Comparison of ENCODE assay signal across 27 cellular contexts in genomic region chr11:21346361-21346760, GRCh38.
"Had no signal": no experiment of that assay in that cellular context is flagged by ENCODE, and none has a peak within 500 bp of the region (broad histone marks: within the 10 kb centered on the region; RNA-seq: fewer than 3 reads in every experiment).

No MANE protein-coding gene starts in this region.

- H3K36me3 Mint-ChIP-seq: immature natural killer cell, mesothelial cell of epicardium, naive B cell, natural killer cell had no signal

- H3K27ac ChIP-seq: left ventricle myocardium inferior, ovary, prostate gland, sigmoid colon, suprapubic skin, thoracic aorta, tibial artery, upper lobe of right lung had no signal

- H3K27ac Mint-ChIP-seq: immature natural killer cell; mesothelial cell of epicardium; naive B cell; natural killer cell; nephron progenitor cell; stimulated activated naive CD8-positive, alpha-beta T cell treated with anti-CD3 and anti-CD28 coated beads, Interleukin-15, Interleukin-2, amounts not matched to agents 100 ng/mL and 50 ng/mL, for 24 hours had no signal

- DNase-seq: hypothalamus; immature natural killer cell; left ventricle myocardium inferior; mesendoderm; naive B cell; natural killer cell; nephron progenitor cell; ovary; posterior cingulate gyrus; retina; right cardiac atrium; sigmoid colon; stimulated activated CD4-positive, alpha-beta T cell treated with anti-CD3 and anti-CD28 coated beads, Interleukin-1b, Interleukin-23, amount 100 ng/mL, for 48 hours; stimulated activated CD4-positive, alpha-beta T cell treated with anti-CD3 and anti-CD28 coated beads, Interleukin-2, amount 100 ng/mL, for 48 hours; stimulated activated naive CD4-positive, alpha-beta T cell; tibial artery; trophoblast cell; upper lobe of right lung had no signal

- H3K36me3 ChIP-seq: left ventricle myocardium inferior, ovary, prostate gland, sigmoid colon, suprapubic skin, thoracic aorta, tibial artery, upper lobe of right lung had no signal

- H3K9me3 Mint-ChIP-seq: mesothelial cell of epicardium, nephron progenitor cell had no signal

- H3K4me3 ChIP-seq: left ventricle myocardium inferior, lung, ovary, prostate gland, sigmoid colon, smooth muscle cell, suprapubic skin, thoracic aorta, tibial artery, upper lobe of right lung had no signal

- ATAC-seq: natural killer cell, right cardiac atrium, upper lobe of right lung had no signal

- H3K4me1 ChIP-seq: left ventricle myocardium inferior, prostate gland, sigmoid colon, suprapubic skin, tibial artery, upper lobe of right lung had no signal

- H3K27me3 ChIP-seq: ovary, sigmoid colon, suprapubic skin, tibial artery, upper lobe of right lung had no signal

- H3K27me3 Mint-ChIP-seq: naive B cell; stimulated activated naive CD8-positive, alpha-beta T cell treated with anti-CD3 and anti-CD28 coated beads, Interleukin-15, Interleukin-2, amounts not matched to agents 100 ng/mL and 50 ng/mL, for 24 hours had no signal

- H3K4me3 Mint-ChIP-seq: immature natural killer cell; mesothelial cell of epicardium; naive B cell; natural killer cell; nephron progenitor cell; stimulated activated naive CD8-positive, alpha-beta T cell treated with anti-CD3 and anti-CD28 coated beads, Interleukin-15, Interleukin-2, amounts not matched to agents 100 ng/mL and 50 ng/mL, for 24 hours had no signal

- FAIRE-seq: islet of Langerhans, urothelium cell line had no signal

- H3K4me1 Mint-ChIP-seq: immature natural killer cell, naive B cell, natural killer cell, nephron progenitor cell had no signal

- H3K9me3 ChIP-seq: left ventricle myocardium inferior, ovary, prostate gland, sigmoid colon, suprapubic skin, thoracic aorta, tibial artery, upper lobe of right lung had no signal
